In the genomic region with DNA sequence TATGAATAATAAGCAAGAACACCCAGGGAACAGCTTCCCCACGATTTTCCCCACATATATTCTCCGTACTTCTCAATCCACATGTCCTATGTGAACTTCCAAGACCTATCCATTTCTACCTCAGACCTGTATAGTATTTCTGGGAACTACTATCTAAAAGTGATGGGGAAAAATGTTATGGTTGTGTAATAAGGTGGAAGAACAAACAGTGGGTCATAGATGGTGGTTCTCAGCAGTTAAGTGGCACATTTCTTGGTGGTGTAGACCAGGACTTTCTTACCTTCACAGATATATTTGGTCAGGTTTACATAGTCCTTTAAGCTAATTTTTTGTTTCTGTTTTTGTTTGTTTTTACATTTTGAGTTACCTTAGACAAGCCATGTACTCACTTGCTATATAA, we compare ENCODE assay signal across 34 cellular contexts.
"Had no signal": no experiment of that assay in that cellular context is flagged by ENCODE, and none has a peak within 500 bp of the region (broad histone marks: within the 10 kb centered on the region; RNA-seq: fewer than 3 reads in every experiment).

No MANE protein-coding gene starts in this region.

- H3K4me2 ChIP-seq: KMS-11 had no signal

- H3K9me3 ChIP-seq: MG63 had no signal

- H3K4me3 ChIP-seq: MG63 had no signal

- DNase-seq: Karpas-422, Kasumi-1, MG63, MM.1S, MV-4-11, NCI-H1048, NCI-H1092, NCI-H1092 treated with DMSO at 0.1 percent for 48 hours, NCI-H1105, NCI-H1105 treated with DMSO at 0.1 percent for 48 hours, NCI-H1417, NCI-H1417 treated with DMSO at 0.1 percent for 48 hours, NCI-H1436, NCI-H1436 treated with DMSO at 0.1 percent for 48 hours, NCI-H146, NCI-H1694, NCI-H1694 treated with DMSO at 0.1 percent for 48 hours, NCI-H187, NCI-H187 treated with DMSO at 0.1 percent for 48 hours, NCI-H1930, NCI-H2029, NCI-H2029 treated with DMSO at 0.1 percent for 48 hours, NCI-H2081, NCI-H2081 treated with DMSO at 0.1 percent for 48 hours, NCI-H2107, NCI-H2171, NCI-H2171 treated with DMSO at 0.1 percent for 48 hours, NCI-H226, NCI-H345, NCI-H446, NCI-H446 treated with DMSO at 0.1 percent for 48 hours, NCI-H510A, NCI-H510A treated with DMSO at 0.1 percent for 48 hours had no signal

- H3K9ac ChIP-seq: KMS-11 had no signal

- H3K36me3 ChIP-seq: MG63 had no signal

- H3K27me3 ChIP-seq: MG63 had no signal

- H3K27ac ChIP-seq: KMS-11 had no signal
